Comparison of ENCODE assay signal across 9 cellular contexts in genomic region chrX:2710496-2710895, GRCh38. TPM values are rescaled to one million over a fixed set of nuclear protein-coding genes. Genes with fewer than 3 reads are reported as not detected.
A peak's percentile ranks its signal among the peaks of the same experiment; 100 is the strongest.
DNase-seq lines count a peak whose midpoint lies in the region; ATAC-seq and TF ChIP-seq lines count a peak whose summit lies in the region.
"Had no signal": no experiment of that assay in that cellular context is flagged by ENCODE, and none has a peak within 500 bp of the region (broad histone marks: within the 10 kb centered on the region; RNA-seq: fewer than 3 reads in every experiment).

No MANE protein-coding gene starts in this region.

- H3K4me2 ChIP-seq in PC-9, result peak overlapping the region; percentile 67

- H3K4me1 Mint-ChIP-seq in CD4-positive, alpha-beta T cell (ENCODE audit: low read depth), result peaks cover 42% of the 10 kb centered on the region
- peaks cover 49% of the 10 kb centered on the region for H3K4me1 Mint-ChIP-seq in osteocyte (ENCODE audit: unreplicated experiment)

- POLR2A ChIA-PET in CD4-positive, alpha-beta T cell (lab: Charles Lee), result no interaction called here
- POLR2A ChIA-PET in PC-9 (lab: Charles Lee; ENCODE audit: unreplicated experiment), result no interaction called here

- peak overlapping the region; percentile 22; the same call in 1 of the 2 replicates for H3K4me3 ChIP-seq in PC-9

- peak; percentile 22 for ATAC-seq in CD4-positive, alpha-beta T cell (ENCODE audit: poor library complexity)
- ATAC-seq in GM18511 (IDR thresholded peaks at IDR 0.05; ENCODE audit: unreplicated experiment) (no peak), HG02884 (IDR thresholded peaks at IDR 0.05; ENCODE audit: unreplicated experiment) (no peak)

- peaks cover 48% of the 10 kb centered on the region for H3K4me1 ChIP-seq in PC-9 (replicated peaks; ENCODE audit: insufficient read depth)

- no peaks in the 10 kb centered on the region for H3K9me3 ChIP-seq in CD4-positive, alpha-beta T cell (ENCODE audit: control insufficient read depth, low read length)
- no peaks in the 10 kb centered on the region for H3K9me3 ChIP-seq in PC-9 (ENCODE audit: insufficient read depth, low read depth)

- no peaks in the 10 kb centered on the region for H3K27me3 Mint-ChIP-seq in CD4-positive, alpha-beta T cell
- H3K27me3 Mint-ChIP-seq in osteocyte (ENCODE audit: unreplicated experiment), result no peaks in the 10 kb centered on the region

- no peaks in the 10 kb centered on the region for H3K36me3 ChIP-seq in PC-9 (ENCODE audit: low read depth)

- H3K27ac ChIP-seq in CD4-positive, alpha-beta T cell (ENCODE audit: low read depth, low read length), result peak overlapping the region; percentile 51
- peak overlapping the region; percentile 73 for H3K27ac ChIP-seq in PC-9

- H3K27ac Mint-ChIP-seq in CD4-positive, alpha-beta T cell, result peak overlapping the region; percentile 85
- peak overlapping the region; percentile 92 for H3K27ac Mint-ChIP-seq in osteocyte (ENCODE audit: unreplicated experiment)

- intact Hi-C loops in CD4-positive, alpha-beta T cell (cut with DNase I, micrococcal nuclease), result loop anchor here in 1 of 2 experiments (2.0 to 5.0 kb wide), 2 partner anchors 14 to 78 kb away; no protein-coding TSS in a partner anchor
- intact Hi-C loops in PC-9 (cut with micrococcal nuclease; ENCODE audit: unreplicated experiment), result no loop called here

- CTCF ChIA-PET in CD4-positive, alpha-beta T cell (lab: Charles Lee), result no interaction called here
- CTCF ChIA-PET in PC-9 (lab: Charles Lee), result no interaction called here

- H3K27me3 ChIP-seq in CD4-positive, alpha-beta T cell (ENCODE audit: control insufficient read depth, insufficient read depth, low read length), result no peaks in the 10 kb centered on the region
- H3K27me3 ChIP-seq in PC-9 (ENCODE audit: insufficient read depth, low read depth), result no peaks in the 10 kb centered on the region

- H3K36me3 Mint-ChIP-seq in CD4-positive, alpha-beta T cell (ENCODE audit: low read depth), result peaks cover 31% of the 10 kb centered on the region
- H3K36me3 Mint-ChIP-seq in osteocyte (ENCODE audit: unreplicated experiment), result peaks cover 7% of the 10 kb centered on the region

- no TSS peak for BruUV-seq in PC-9 (replicated peaks; lab: Mats Ljungman, UMichigan)

- peaks cover 61% of the 10 kb centered on the region for H3F3A ChIP-seq in PC-9 (ENCODE audit: insufficient read depth, low read depth)

- H2AFZ ChIP-seq in PC-9, result no peak overlapping the region

- TF ChIP-seq CTCF in CD4-positive, alpha-beta T cell (IDR thresholded peaks at IDR 0.05), result no peak
- TF ChIP-seq CTCF in PC-9 (conservative IDR thresholded peaks at IDR 0.05) (no peak), osteocyte (IDR thresholded peaks at IDR 0.05) (no peak)

- H3K9me3 Mint-ChIP-seq in CD4-positive, alpha-beta T cell, result no peaks in the 10 kb centered on the region
- H3K9me3 Mint-ChIP-seq in osteocyte (ENCODE audit: unreplicated experiment), result no peaks in the 10 kb centered on the region

- H3K9me2 ChIP-seq in PC-9 (ENCODE audit: insufficient read depth), result no peaks in the 10 kb centered on the region

- no peak for DNase-seq in CD4-positive, alpha-beta T cell
- DNase-seq in PC-9 (peak; percentile 33 to 66), dermis blood vessel endothelial cell (peak; percentile 88), osteocyte (ENCODE audit: extremely low spot score, unreplicated experiment) (no peak), NCI-H2171 treated with DMSO at 0.1 percent for 48 hours (lab: John Stamatoyannopoulos, UW) (no peak), middle frontal gyrus (ENCODE audit: extremely low spot score, low spot score) (no peak)
- DNase-seq: Kasumi-1 had no signal

- peak overlapping the region; percentile 77 for H3K4me3 Mint-ChIP-seq in CD4-positive, alpha-beta T cell
- H3K4me3 Mint-ChIP-seq in osteocyte (ENCODE audit: unreplicated experiment), result peak overlapping the region; percentile 64

- H3K79me2 ChIP-seq in PC-9 (ENCODE audit: low read depth), result peaks cover 52% of the 10 kb centered on the region

- H4K20me1 ChIP-seq in PC-9 (ENCODE audit: insufficient read depth), result no peaks in the 10 kb centered on the region

RNA-seq across cellular contexts. Expression of gene CD99, which starts 19.4 kb away (rescaled TPM):
- 100 to 1,000 TPM; 170 to 184 TPM for total RNA-seq in CD4-positive, alpha-beta T cell
- total RNA-seq in PC-9 (2021) (159 and 203 TPM in 2 replicates), dermis blood vessel endothelial cell (194 and 216 TPM in 2 replicates), osteocyte (621 and 679 TPM in 2 replicates)

RNA-seq across cellular contexts. Expression of gene XG, which starts 41.3 kb away (rescaled TPM):
- total RNA-seq in CD4-positive, alpha-beta T cell, result not detected
- total RNA-seq in PC-9 (2021), result not detected in 2 replicates
- total RNA-seq in dermis blood vessel endothelial cell, result under 0.01 TPM in 1 of 2 replicates, not detected in the other
- total RNA-seq in osteocyte, result 0.76 TPM in 1 of 2 replicates, not detected in the other

Comparison
In these comparisons a context has a peak if more than half of its experiments do, and no peak if none do; other contexts are left out.
1. DNase-seq: peak in PC-9 (2 of 2) and dermis blood vessel endothelial cell (single experiment); none in CD4-positive, alpha-beta T cell (0 of 10), osteocyte (single experiment), NCI-H2171 treated with DMSO at 0.1 percent for 48 hours (single experiment) and middle frontal gyrus (single experiment).